In the genomic region with DNA sequence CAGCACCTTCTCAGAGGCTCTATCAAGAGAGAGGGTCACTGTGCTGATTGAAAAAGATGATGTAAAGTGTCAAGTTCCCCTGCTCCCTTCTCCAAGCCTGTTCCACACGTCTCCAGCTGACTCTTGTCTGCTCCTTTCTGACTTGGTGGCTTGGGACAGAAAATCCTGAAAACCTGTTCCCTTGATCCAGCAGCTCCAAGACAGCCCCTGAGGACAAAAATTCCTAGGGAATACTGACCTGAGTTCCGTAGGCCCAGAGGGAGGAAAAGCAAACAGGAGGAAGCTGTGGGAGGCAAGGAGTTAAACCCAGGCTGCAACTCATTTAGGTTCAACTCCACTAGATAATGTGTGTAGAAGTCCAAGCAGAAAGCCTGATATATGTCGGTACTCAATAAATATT, we compare ENCODE assay signal across 22 cellular contexts.
"Had no signal": no experiment of that assay in that cellular context is flagged by ENCODE, and none has a peak within 500 bp of the region (broad histone marks: within the 10 kb centered on the region; RNA-seq: fewer than 3 reads in every experiment).

No MANE protein-coding gene starts in this region.

- FAIRE-seq: colon, islet of Langerhans had no signal

- H3K4me1 Mint-ChIP-seq: stimulated activated naive B cell treated with anti-CD40 and anti-IgM and Interleukin-4, amounts not matched to agents 10 μg/mL and 1 μg/mL and 100 μg/mL, for 72 hours; stimulated activated naive CD8-positive, alpha-beta T cell treated with anti-CD3 and anti-CD28 coated beads, Interleukin-15, amount 100 ng/mL, for 72 hours had no signal

- H3K36me3 ChIP-seq: heart right ventricle, right lobe of liver, spleen, tibial nerve had no signal

- H3K9me3 ChIP-seq: heart right ventricle, psoas muscle, right lobe of liver, spleen, testis, tibial nerve had no signal

- H3K27me3 ChIP-seq: heart right ventricle, right lobe of liver, spleen, testis, tibial nerve had no signal

- ATAC-seq: effector memory CD8-positive, alpha-beta T cell; natural killer cell; right lobe of liver; stimulated activated naive B cell treated with anti-CD40 and anti-IgM and Interleukin-4, amounts not matched to agents 10 μg/mL and 1 μg/mL and 100 μg/mL, for 72 hours; stimulated activated naive CD8-positive, alpha-beta T cell treated with anti-CD3 and anti-CD28 coated beads, Interleukin-15, amount 100 ng/mL, for 72 hours had no signal

- H3K4me3 Mint-ChIP-seq: dendritic cell treated with granulocyte-macrophage colony-stimulating factor and Interleukin-4, amounts not matched to agents 40 ng/mL and 50 ng/mL, for 4 days; effector memory CD8-positive, alpha-beta T cell; natural killer cell; stimulated activated naive B cell treated with anti-CD40 and anti-IgM and Interleukin-4, amounts not matched to agents 10 μg/mL and 1 μg/mL and 100 μg/mL, for 72 hours; stimulated activated naive CD8-positive, alpha-beta T cell treated with anti-CD3 and anti-CD28 coated beads, Interleukin-15, amount 100 ng/mL, for 72 hours had no signal

- H3K27ac Mint-ChIP-seq: dendritic cell treated with granulocyte-macrophage colony-stimulating factor and Interleukin-4, amounts not matched to agents 40 ng/mL and 50 ng/mL, for 4 days; effector memory CD8-positive, alpha-beta T cell; natural killer cell; stimulated activated naive B cell treated with anti-CD40 and anti-IgM and Interleukin-4, amounts not matched to agents 10 μg/mL and 1 μg/mL and 100 μg/mL, for 72 hours had no signal

- H3K4me1 ChIP-seq: psoas muscle, right lobe of liver, testis, tibial nerve had no signal

- H3K4me3 ChIP-seq: heart right ventricle, psoas muscle, right lobe of liver, spleen, testis, tibial nerve had no signal

- H3K27me3 Mint-ChIP-seq: stimulated activated naive CD8-positive, alpha-beta T cell treated with anti-CD3 and anti-CD28 coated beads, Interleukin-15, amount 100 ng/mL, for 72 hours had no signal

- H3K27ac ChIP-seq: epithelial cell of prostate, heart right ventricle, psoas muscle, right lobe of liver, spleen, testis, tibial nerve had no signal

- H3K36me3 Mint-ChIP-seq: natural killer cell; stimulated activated naive B cell treated with anti-CD40 and anti-IgM and Interleukin-4, amounts not matched to agents 10 μg/mL and 1 μg/mL and 100 μg/mL, for 72 hours had no signal

- DNase-seq: cerebellar nuclear complex; effector memory CD8-positive, alpha-beta T cell; foreskin melanocyte; heart right ventricle; hypothalamus; kidney glomerular epithelial cell; natural killer cell; psoas muscle; retina; right lobe of liver; spleen; stimulated activated CD4-positive, alpha-beta T cell treated with anti-CD3 and anti-CD28 coated beads, Interleukin-15, amount 100 ng/mL, for 24 hours; stimulated activated CD4-positive, alpha-beta T cell treated with anti-CD3 and anti-CD28 coated beads, Interleukin-1b, Interleukin-23, amount 100 ng/mL, for 48 hours; stimulated activated CD4-positive, alpha-beta T cell treated with anti-CD3 and anti-CD28 coated beads, Interleukin-4, amount 100 ng/mL, for 24 hours; stimulated activated naive B cell treated with anti-CD40 and anti-IgM and Interleukin-4, amounts not matched to agents 10 μg/mL and 1 μg/mL and 100 μg/mL, for 72 hours; stimulated activated naive CD8-positive, alpha-beta T cell treated with anti-CD3 and anti-CD28 coated beads, Interleukin-15, amount 100 ng/mL, for 72 hours; testis had no signal

- H3K9me3 Mint-ChIP-seq: dendritic cell treated with granulocyte-macrophage colony-stimulating factor and Interleukin-4, amounts not matched to agents 40 ng/mL and 50 ng/mL, for 4 days; effector memory CD8-positive, alpha-beta T cell; natural killer cell; stimulated activated naive B cell treated with anti-CD40 and anti-IgM and Interleukin-4, amounts not matched to agents 10 μg/mL and 1 μg/mL and 100 μg/mL, for 72 hours; stimulated activated naive CD8-positive, alpha-beta T cell treated with anti-CD3 and anti-CD28 coated beads, Interleukin-15, amount 100 ng/mL, for 72 hours had no signal
